In genomic region chr7:154861589-154861988, GRCh38 we compare ENCODE assay signal across 32 cellular contexts.
"Had no signal": no experiment of that assay in that cellular context is flagged by ENCODE, and none has a peak within 500 bp of the region (broad histone marks: within the 10 kb centered on the region; RNA-seq: fewer than 3 reads in every experiment).

No MANE protein-coding gene starts in this region.

- H3K27me3 Mint-ChIP-seq: activated CD4-positive, alpha-beta T cell treated with anti-CD3 and anti-CD28 coated beads, Interleukin-2, amount 10 ng/mL, durations not matched to agents 24 days and 14 days had no signal

- H3K9me3 Mint-ChIP-seq: activated CD4-positive, alpha-beta memory T cell treated with anti-CD3 and anti-CD28 coated beads for 36 hours; activated CD4-positive, alpha-beta T cell treated with anti-CD3 and anti-CD28 coated beads, Interleukin-2, amount 10 ng/mL, durations not matched to agents 24 days and 14 days; activated naive CD4-positive, alpha-beta T cell treated with anti-CD3 and anti-CD28 coated beads, Interleukin-2, amount 10 ng/mL, durations not matched to agents 7 days and 5 days; activated naive CD4-positive, alpha-beta T cell treated with anti-CD3 and anti-CD28 coated beads, Interleukin-2, amount 50 U/mL, for 72 hours; activated naive CD8-positive, alpha-beta T cell treated with anti-CD3 and anti-CD28 coated beads, Interleukin-2, amount 10 ng/mL, durations not matched to agents 7 days and 5 days; activated T-helper 1 cell treated with anti-CD3 and anti-CD28 coated beads, Interleukin-12 subunit alpha, Interleukin-12 subunit beta, Interleukin-2, Interleukin-4 antibody, amounts not matched to agents 30 ng/mL and 10 ng/mL and 1 ng/mL, durations not matched to agents 14 hours and 24 hours and 36 hours; brain had no signal

- H3K4me3 Mint-ChIP-seq: activated CD4-positive, alpha-beta memory T cell treated with anti-CD3 and anti-CD28 coated beads for 36 hours; activated CD4-positive, alpha-beta T cell treated with anti-CD3 and anti-CD28 coated beads for 36 hours; activated CD4-positive, alpha-beta T cell treated with anti-CD3 and anti-CD28 coated beads, Interleukin-2, amount 10 ng/mL, durations not matched to agents 24 days and 14 days; activated CD8-positive, alpha-beta memory T cell treated with anti-CD3 and anti-CD28 coated beads, Interleukin-2, amount 10 ng/mL, durations not matched to agents 7 days and 5 days; activated CD8-positive, alpha-beta T cell treated with anti-CD3 and anti-CD28 coated beads, Interleukin-2, amount 10 ng/mL, durations not matched to agents 7 days and 5 days; activated naive CD4-positive, alpha-beta T cell treated with anti-CD3 and anti-CD28 coated beads, Interleukin-2, amount 10 ng/mL, durations not matched to agents 7 days and 5 days; activated naive CD8-positive, alpha-beta T cell treated with anti-CD3 and anti-CD28 coated beads, Interleukin-2, amount 10 ng/mL, durations not matched to agents 7 days and 5 days; activated T-helper 1 cell treated with anti-CD3 and anti-CD28 coated beads, Interleukin-12 subunit alpha, Interleukin-12 subunit beta, Interleukin-2, Interleukin-4 antibody, amounts not matched to agents 30 ng/mL and 10 ng/mL and 1 ng/mL, durations not matched to agents 14 hours and 24 hours and 36 hours; brain had no signal

- H3K4me1 Mint-ChIP-seq: activated CD4-positive, alpha-beta T cell treated with anti-CD3 and anti-CD28 coated beads for 36 hours; activated CD4-positive, alpha-beta T cell treated with anti-CD3 and anti-CD28 coated beads, Interleukin-2, amount 10 ng/mL, durations not matched to agents 24 days and 14 days; activated CD8-positive, alpha-beta memory T cell treated with anti-CD3 and anti-CD28 coated beads, Interleukin-2, amount 10 ng/mL, durations not matched to agents 7 days and 5 days; activated naive CD4-positive, alpha-beta T cell treated with anti-CD3 and anti-CD28 coated beads, Interleukin-2, amount 10 ng/mL, durations not matched to agents 7 days and 5 days; activated naive CD8-positive, alpha-beta T cell treated with anti-CD3 and anti-CD28 coated beads, Interleukin-2, amount 10 ng/mL, durations not matched to agents 7 days and 5 days had no signal

- DNase-seq: activated CD4-positive, alpha-beta memory T cell treated with anti-CD3 and anti-CD28 coated beads for 36 hours; activated CD4-positive, alpha-beta T cell treated with anti-CD3 and anti-CD28 coated beads for 36 hours; activated CD4-positive, alpha-beta T cell treated with anti-CD3 and anti-CD28 coated beads, Interleukin-2, amount 10 ng/mL, durations not matched to agents 24 days and 14 days; activated CD4-positive, CD25-positive, alpha-beta regulatory T cell; activated CD4-positive, CD25-positive, alpha-beta regulatory T cell treated with anti-CD3 and anti-CD28 coated beads, Interleukin-2, amount 50 U/mL, for 72 hours; activated CD8-positive, alpha-beta memory T cell treated with anti-CD3 and anti-CD28 coated beads, Interleukin-2, amount 10 ng/mL, durations not matched to agents 7 days and 5 days; activated CD8-positive, alpha-beta memory T cell treated with anti-CD3 and anti-CD28 coated beads, Interleukin-2, amount 50 U/mL, for 4 hours; activated CD8-positive, alpha-beta T cell treated with anti-CD3 and anti-CD28 coated beads, Interleukin-2, amount 10 ng/mL, durations not matched to agents 7 days and 5 days; activated gamma-delta T cell; activated naive CD4-positive, alpha-beta T cell; activated naive CD4-positive, alpha-beta T cell treated with anti-CD3 and anti-CD28 coated beads, Interleukin-2, amount 10 ng/mL, durations not matched to agents 7 days and 5 days; activated naive CD8-positive, alpha-beta T cell treated with anti-CD3 and anti-CD28 coated beads, Interleukin-2, amount 10 ng/mL, durations not matched to agents 7 days and 5 days; activated T-cell treated with anti-CD3 and anti-CD28 coated beads, Interleukin-2, amount 50 U/mL, for 1 hour; activated T-cell treated with anti-CD3 and anti-CD28 coated beads, Interleukin-2, amount 50 U/mL, for 48 hours; central memory CD4-positive, alpha-beta T cell; cerebellar nuclear complex; colonic mucosa; effector CD8-positive, alpha-beta T cell; esophagus squamous epithelium; foreskin melanocyte; heart right ventricle had no signal

- H3K9me3 ChIP-seq: ascending aorta, breast epithelium, colonic mucosa, esophagus squamous epithelium, gastroesophageal sphincter, heart right ventricle had no signal

- ATAC-seq: activated CD4-positive, alpha-beta T cell treated with anti-CD3 and anti-CD28 coated beads for 36 hours; activated CD8-positive, alpha-beta memory T cell treated with anti-CD3 and anti-CD28 coated beads, Interleukin-2, amount 10 ng/mL, durations not matched to agents 7 days and 5 days; activated CD8-positive, alpha-beta T cell treated with anti-CD3 and anti-CD28 coated beads, Interleukin-2, amount 10 ng/mL, durations not matched to agents 7 days and 5 days; activated naive CD4-positive, alpha-beta T cell treated with anti-CD3 and anti-CD28 coated beads, Interleukin-2, amount 50 U/mL, for 72 hours; gastroesophageal sphincter; heart right ventricle had no signal

- H3K36me3 ChIP-seq: ascending aorta, breast epithelium, cardiac muscle cell, colonic mucosa, esophagus squamous epithelium, heart right ventricle had no signal

- H3K27me3 ChIP-seq: ascending aorta, breast epithelium, cardiac muscle cell, colonic mucosa, hepatocyte had no signal

- H3K36me3 Mint-ChIP-seq: activated CD4-positive, alpha-beta memory T cell treated with anti-CD3 and anti-CD28 coated beads for 36 hours; activated CD8-positive, alpha-beta memory T cell treated with anti-CD3 and anti-CD28 coated beads, Interleukin-2, amount 10 ng/mL, durations not matched to agents 7 days and 5 days; activated naive CD4-positive, alpha-beta T cell treated with anti-CD3 and anti-CD28 coated beads, Interleukin-2, amount 10 ng/mL, durations not matched to agents 7 days and 5 days; activated naive CD4-positive, alpha-beta T cell treated with anti-CD3 and anti-CD28 coated beads, Interleukin-2, amount 50 U/mL, for 72 hours; activated naive CD8-positive, alpha-beta T cell treated with anti-CD3 and anti-CD28 coated beads, Interleukin-2, amount 10 ng/mL, durations not matched to agents 7 days and 5 days; brain had no signal

- H3K4me2 ChIP-seq: hepatocyte had no signal

- H3K4me3 ChIP-seq: ascending aorta, breast epithelium, cardiac muscle cell, colonic mucosa, esophagus squamous epithelium, gastroesophageal sphincter, heart right ventricle, hepatocyte had no signal

- H3K27ac ChIP-seq: ascending aorta, breast epithelium, cardiac muscle cell, colonic mucosa, epithelial cell of prostate, esophagus squamous epithelium, gastroesophageal sphincter, heart right ventricle, hepatocyte had no signal

- H2AFZ ChIP-seq: hepatocyte had no signal

- H3K4me1 ChIP-seq: ascending aorta, breast epithelium, colonic mucosa, esophagus squamous epithelium, gastroesophageal sphincter, heart right ventricle had no signal

- FAIRE-seq: endometrium, endothelial cell of umbilical vein had no signal

- H3K27ac Mint-ChIP-seq: activated CD4-positive, alpha-beta memory T cell treated with anti-CD3 and anti-CD28 coated beads for 36 hours; activated CD4-positive, alpha-beta T cell treated with anti-CD3 and anti-CD28 coated beads for 36 hours; activated CD4-positive, alpha-beta T cell treated with anti-CD3 and anti-CD28 coated beads, Interleukin-2, amount 10 ng/mL, durations not matched to agents 24 days and 14 days; activated CD8-positive, alpha-beta memory T cell treated with anti-CD3 and anti-CD28 coated beads, Interleukin-2, amount 10 ng/mL, durations not matched to agents 7 days and 5 days; activated CD8-positive, alpha-beta T cell treated with anti-CD3 and anti-CD28 coated beads, Interleukin-2, amount 10 ng/mL, durations not matched to agents 7 days and 5 days; activated naive CD4-positive, alpha-beta T cell treated with anti-CD3 and anti-CD28 coated beads, Interleukin-2, amount 10 ng/mL, durations not matched to agents 7 days and 5 days; activated naive CD4-positive, alpha-beta T cell treated with anti-CD3 and anti-CD28 coated beads, Interleukin-2, amount 50 U/mL, for 72 hours; activated naive CD8-positive, alpha-beta T cell treated with anti-CD3 and anti-CD28 coated beads, Interleukin-2, amount 10 ng/mL, durations not matched to agents 7 days and 5 days; activated T-helper 1 cell treated with anti-CD3 and anti-CD28 coated beads, Interleukin-12 subunit alpha, Interleukin-12 subunit beta, Interleukin-2, Interleukin-4 antibody, amounts not matched to agents 30 ng/mL and 10 ng/mL and 1 ng/mL, durations not matched to agents 14 hours and 24 hours and 36 hours; brain had no signal

- H3K79me2 ChIP-seq: hepatocyte had no signal
